1 cellular context compared by ENCODE assay signal in the genomic region with DNA sequence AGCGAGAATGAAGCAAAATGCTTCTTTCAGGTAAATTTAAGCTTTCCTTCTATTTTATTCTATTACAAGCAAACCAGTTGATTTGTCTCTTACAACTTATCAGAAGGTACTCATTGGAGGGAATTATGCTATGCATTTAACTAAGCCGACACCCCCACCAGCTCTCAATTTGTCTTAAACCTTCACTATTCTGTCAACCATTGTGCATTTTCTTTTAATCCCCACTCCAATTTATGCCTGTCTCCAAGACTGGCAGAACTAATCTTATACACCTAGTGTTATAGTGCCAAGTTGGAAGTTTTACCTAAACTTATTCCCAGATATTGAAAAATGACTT.
TF ChIP-seq lines count a peak whose summit lies in the region.

No MANE protein-coding gene starts in this region.

TF ChIP-seq in GM23338, 12 proteins besides CTCF, POLR2A, EP300 and RAD21 (continued from another document):
- TF ChIP-seq, protein P1, sequence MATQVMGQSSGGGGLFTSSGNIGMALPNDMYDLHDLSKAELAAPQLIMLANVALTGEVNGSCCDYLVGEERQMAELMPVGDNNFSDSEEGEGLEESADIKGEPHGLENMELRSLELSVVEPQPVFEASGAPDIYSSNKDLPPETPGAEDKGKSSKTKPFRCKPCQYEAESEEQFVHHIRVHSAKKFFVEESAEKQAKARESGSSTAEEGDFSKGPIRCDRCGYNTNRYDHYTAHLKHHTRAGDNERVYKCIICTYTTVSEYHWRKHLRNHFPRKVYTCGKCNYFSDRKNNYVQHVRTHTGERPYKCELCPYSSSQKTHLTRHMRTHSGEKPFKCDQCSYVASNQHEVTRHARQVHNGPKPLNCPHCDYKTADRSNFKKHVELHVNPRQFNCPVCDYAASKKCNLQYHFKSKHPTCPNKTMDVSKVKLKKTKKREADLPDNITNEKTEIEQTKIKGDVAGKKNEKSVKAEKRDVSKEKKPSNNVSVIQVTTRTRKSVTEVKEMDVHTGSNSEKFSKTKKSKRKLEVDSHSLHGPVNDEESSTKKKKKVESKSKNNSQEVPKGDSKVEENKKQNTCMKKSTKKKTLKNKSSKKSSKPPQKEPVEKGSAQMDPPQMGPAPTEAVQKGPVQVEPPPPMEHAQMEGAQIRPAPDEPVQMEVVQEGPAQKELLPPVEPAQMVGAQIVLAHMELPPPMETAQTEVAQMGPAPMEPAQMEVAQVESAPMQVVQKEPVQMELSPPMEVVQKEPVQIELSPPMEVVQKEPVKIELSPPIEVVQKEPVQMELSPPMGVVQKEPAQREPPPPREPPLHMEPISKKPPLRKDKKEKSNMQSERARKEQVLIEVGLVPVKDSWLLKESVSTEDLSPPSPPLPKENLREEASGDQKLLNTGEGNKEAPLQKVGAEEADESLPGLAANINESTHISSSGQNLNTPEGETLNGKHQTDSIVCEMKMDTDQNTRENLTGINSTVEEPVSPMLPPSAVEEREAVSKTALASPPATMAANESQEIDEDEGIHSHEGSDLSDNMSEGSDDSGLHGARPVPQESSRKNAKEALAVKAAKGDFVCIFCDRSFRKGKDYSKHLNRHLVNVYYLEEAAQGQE (IDR thresholded peaks at IDR 0.05; ENCODE audit: unreplicated experiment), result no peak
- TF ChIP-seq CREB1 (CRISPR knock-in tag; IDR thresholded peaks at IDR 0.05; ENCODE audit: low read depth) (no peak), STAT1 (IDR thresholded peaks at IDR 0.05; ENCODE audit: unreplicated experiment) (no peak), ZNF331 (CRISPR knock-in tag; IDR thresholded peaks at IDR 0.05; ENCODE audit: low read depth) (no peak), POLR2AphosphoS5 (IDR thresholded peaks at IDR 0.05; ENCODE audit: low read depth) (no peak), EZH2 (IDR thresholded peaks at IDR 0.05; ENCODE audit: low read depth, unreplicated experiment) (no peak), ZNF114 (CRISPR knock-in tag; IDR thresholded peaks at IDR 0.05) (no peak), NANOG (IDR thresholded peaks at IDR 0.05; ENCODE audit: borderline replicate concordance) (no peak), EZH2phosphoT487 (IDR thresholded peaks at IDR 0.05; ENCODE audit: unreplicated experiment) (no peak)
- TF ChIP-seq, protein P2, sequence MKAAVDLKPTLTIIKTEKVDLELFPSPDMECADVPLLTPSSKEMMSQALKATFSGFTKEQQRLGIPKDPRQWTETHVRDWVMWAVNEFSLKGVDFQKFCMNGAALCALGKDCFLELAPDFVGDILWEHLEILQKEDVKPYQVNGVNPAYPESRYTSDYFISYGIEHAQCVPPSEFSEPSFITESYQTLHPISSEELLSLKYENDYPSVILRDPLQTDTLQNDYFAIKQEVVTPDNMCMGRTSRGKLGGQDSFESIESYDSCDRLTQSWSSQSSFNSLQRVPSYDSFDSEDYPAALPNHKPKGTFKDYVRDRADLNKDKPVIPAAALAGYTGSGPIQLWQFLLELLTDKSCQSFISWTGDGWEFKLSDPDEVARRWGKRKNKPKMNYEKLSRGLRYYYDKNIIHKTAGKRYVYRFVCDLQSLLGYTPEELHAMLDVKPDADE (IDR thresholded peaks at IDR 0.05), result no peak
- TF ChIP-seq, protein P3, sequence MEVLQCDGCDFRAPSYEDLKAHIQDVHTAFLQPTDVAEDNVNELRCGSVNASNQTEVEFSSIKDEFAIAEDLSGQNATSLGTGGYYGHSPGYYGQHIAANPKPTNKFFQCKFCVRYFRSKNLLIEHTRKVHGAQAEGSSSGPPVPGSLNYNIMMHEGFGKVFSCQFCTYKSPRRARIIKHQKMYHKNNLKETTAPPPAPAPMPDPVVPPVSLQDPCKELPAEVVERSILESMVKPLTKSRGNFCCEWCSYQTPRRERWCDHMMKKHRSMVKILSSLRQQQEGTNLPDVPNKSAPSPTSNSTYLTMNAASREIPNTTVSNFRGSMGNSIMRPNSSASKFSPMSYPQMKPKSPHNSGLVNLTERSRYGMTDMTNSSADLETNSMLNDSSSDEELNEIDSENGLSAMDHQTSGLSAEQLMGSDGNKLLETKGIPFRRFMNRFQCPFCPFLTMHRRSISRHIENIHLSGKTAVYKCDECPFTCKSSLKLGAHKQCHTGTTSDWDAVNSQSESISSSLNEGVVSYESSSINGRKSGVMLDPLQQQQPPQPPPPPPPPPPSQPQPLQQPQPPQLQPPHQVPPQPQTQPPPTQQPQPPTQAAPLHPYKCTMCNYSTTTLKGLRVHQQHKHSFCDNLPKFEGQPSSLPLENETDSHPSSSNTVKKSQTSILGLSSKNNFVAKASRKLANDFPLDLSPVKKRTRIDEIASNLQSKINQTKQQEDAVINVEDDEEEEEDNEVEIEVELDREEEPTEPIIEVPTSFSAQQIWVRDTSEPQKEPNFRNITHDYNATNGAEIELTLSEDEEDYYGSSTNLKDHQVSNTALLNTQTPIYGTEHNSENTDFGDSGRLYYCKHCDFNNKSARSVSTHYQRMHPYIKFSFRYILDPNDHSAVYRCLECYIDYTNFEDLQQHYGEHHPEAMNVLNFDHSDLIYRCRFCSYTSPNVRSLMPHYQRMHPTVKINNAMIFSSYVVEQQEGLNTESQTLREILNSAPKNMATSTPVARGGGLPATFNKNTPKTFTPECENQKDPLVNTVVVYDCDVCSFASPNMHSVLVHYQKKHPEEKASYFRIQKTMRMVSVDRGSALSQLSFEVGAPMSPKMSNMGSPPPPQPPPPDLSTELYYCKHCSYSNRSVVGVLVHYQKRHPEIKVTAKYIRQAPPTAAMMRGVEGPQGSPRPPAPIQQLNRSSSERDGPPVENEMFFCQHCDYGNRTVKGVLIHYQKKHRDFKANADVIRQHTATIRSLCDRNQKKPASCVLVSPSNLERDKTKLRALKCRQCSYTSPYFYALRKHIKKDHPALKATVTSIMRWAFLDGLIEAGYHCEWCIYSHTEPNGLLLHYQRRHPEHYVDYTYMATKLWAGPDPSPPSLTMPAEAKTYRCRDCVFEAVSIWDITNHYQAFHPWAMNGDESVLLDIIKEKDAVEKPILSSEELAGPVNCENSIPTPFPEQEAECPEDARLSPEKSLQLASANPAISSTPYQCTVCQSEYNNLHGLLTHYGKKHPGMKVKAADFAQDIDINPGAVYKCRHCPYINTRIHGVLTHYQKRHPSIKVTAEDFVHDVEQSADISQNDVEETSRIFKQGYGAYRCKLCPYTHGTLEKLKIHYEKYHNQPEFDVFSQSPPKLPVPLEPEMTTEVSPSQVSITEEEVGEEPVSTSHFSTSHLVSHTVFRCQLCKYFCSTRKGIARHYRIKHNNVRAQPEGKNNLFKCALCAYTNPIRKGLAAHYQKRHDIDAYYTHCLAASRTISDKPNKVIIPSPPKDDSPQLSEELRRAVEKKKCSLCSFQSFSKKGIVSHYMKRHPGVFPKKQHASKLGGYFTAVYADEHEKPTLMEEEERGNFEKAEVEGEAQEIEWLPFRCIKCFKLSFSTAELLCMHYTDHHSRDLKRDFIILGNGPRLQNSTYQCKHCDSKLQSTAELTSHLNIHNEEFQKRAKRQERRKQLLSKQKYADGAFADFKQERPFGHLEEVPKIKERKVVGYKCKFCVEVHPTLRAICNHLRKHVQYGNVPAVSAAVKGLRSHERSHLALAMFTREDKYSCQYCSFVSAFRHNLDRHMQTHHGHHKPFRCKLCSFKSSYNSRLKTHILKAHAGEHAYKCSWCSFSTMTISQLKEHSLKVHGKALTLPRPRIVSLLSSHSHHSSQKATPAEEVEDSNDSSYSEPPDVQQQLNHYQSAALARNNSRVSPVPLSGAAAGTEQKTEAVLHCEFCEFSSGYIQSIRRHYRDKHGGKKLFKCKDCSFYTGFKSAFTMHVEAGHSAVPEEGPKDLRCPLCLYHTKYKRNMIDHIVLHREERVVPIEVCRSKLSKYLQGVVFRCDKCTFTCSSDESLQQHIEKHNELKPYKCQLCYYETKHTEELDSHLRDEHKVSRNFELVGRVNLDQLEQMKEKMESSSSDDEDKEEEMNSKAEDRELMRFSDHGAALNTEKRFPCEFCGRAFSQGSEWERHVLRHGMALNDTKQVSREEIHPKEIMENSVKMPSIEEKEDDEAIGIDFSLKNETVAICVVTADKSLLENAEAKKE (CRISPR knock-in tag; IDR thresholded peaks at IDR 0.05), result no peak
